Comparison of ENCODE assay signal across 8 cellular contexts in genomic region chr1:113811888-113812660, GRCh38. TPM values are rescaled to one million over a fixed set of nuclear protein-coding genes. Genes with fewer than 3 reads are reported as not detected.
DNase-seq lines count a peak whose midpoint lies in the region; ATAC-seq and TF ChIP-seq lines count a peak whose summit lies in the region.

TSS of gene RSBN1 (minus strand) at chr1:113812476. CDS start at chr1:113812412, 64 bp downstream.

- H3K9me3 ChIP-seq in right atrium auricular region (no peaks in the 10 kb centered on the region), uterus (no peaks in the 10 kb centered on the region)

- peak within 1 kb of the TSS; percentile 83 to 91 for H3K4me3 ChIP-seq in right atrium auricular region
- peak within 1 kb of the TSS; percentile 96 to 98 for H3K4me3 ChIP-seq in uterus

- TF ChIP-seq POLR2A in uterus (IDR thresholded peaks at IDR 0.05) = peak; percentile 94 to 96

- DNase-seq in NCI-H187 treated with DMSO at 0.1 percent for 48 hours (lab: John Stamatoyannopoulos, UW) (peak; percentile 95), anterior cingulate cortex (lab: John Stamatoyannopoulos, UW) (peak; percentile 91 to 100 (median 99)), right atrium auricular region (ENCODE audit: low spot score) (peak; percentile 99), pulmonary artery endothelial cell (ENCODE audit: low read depth, low spot score) (peak; percentile 98), uterus (peak; percentile 99)

- H3K36me3 ChIP-seq in right atrium auricular region (no peaks in the 10 kb centered on the region), uterus (no peaks in the 10 kb centered on the region)

- TF ChIP-seq CTCF in right atrium auricular region (IDR thresholded peaks at IDR 0.05) = peak in 1 of 2 donors; percentile 36
- peak; percentile 9 to 50 (median 23) for TF ChIP-seq CTCF in uterus (IDR thresholded peaks at IDR 0.05)

- H3K27ac ChIP-seq in right atrium auricular region = peak within 1 kb of the TSS; percentile 90 to 93
- peak within 1 kb of the TSS; percentile 95 for H3K27ac ChIP-seq in uterus

- peak; percentile 88 for ATAC-seq in GM18499 (IDR thresholded peaks at IDR 0.05; ENCODE audit: insufficient read depth, unreplicated experiment)
- ATAC-seq in HG02943 (IDR thresholded peaks at IDR 0.05; ENCODE audit: low read depth, unreplicated experiment) = peak; percentile 93

- H3K27me3 ChIP-seq in right atrium auricular region (no peaks in the 10 kb centered on the region), uterus (no peaks in the 10 kb centered on the region)

- H3K4me1 ChIP-seq in right atrium auricular region (peaks cover 0 to 25% of the 10 kb centered on the region in 2 donors), uterus (peaks cover 0 to 5% of the 10 kb centered on the region in 2 donors)

- intact Hi-C loops in T-helper 2 cell treated with Interferon-gamma antibody and Interleukin-4, amounts not matched to agents 100 ng/mL and 5 ng/mL, for 36 hours (cut with micrococcal nuclease) = loop anchor here (1.0 to 10.0 kb wide), 10 partner anchors 19 to 945 kb away; partner anchors contain the start of genes BCAS2, CSDE1, DCLRE1B and HIPK1
- intact Hi-C loops in uterus (cut with DNase I; ENCODE audit: low total_unique reads) = no loop called here

RNA-seq across cellular contexts. Expression of gene RSBN1, which starts in this region (rescaled TPM):
- 24.7 and 25.2 TPM in 2 replicates for total RNA-seq in T-helper 2 cell treated with Interferon-gamma antibody and Interleukin-4, amounts not matched to agents 100 ng/mL and 5 ng/mL, for 36 hours
- total RNA-seq in right atrium auricular region = 10 to 100 TPM in 1 of 2 donors, 1 to 10 TPM in 1; 9.6 to 13.9 TPM
- 9.1 and 11.9 TPM in 2 replicates for total RNA-seq in pulmonary artery endothelial cell
- 10 to 100 TPM; 33.5 to 56.4 (median 38.3) TPM for total RNA-seq in uterus

Comparison
In these comparisons a context has a peak if more than half of its experiments do, and no peak if none do; other contexts are left out.
1. Peak in every context shown above with its lines: DNase-seq, ATAC-seq, H3K4me3 ChIP-seq and H3K27ac ChIP-seq.